Comparison of ENCODE assay signal across 18 cellular contexts in genomic region chr1:88509369-88509768, GRCh38.
"Had no signal": no experiment of that assay in that cellular context is flagged by ENCODE, and none has a peak within 500 bp of the region (broad histone marks: within the 10 kb centered on the region; RNA-seq: fewer than 3 reads in every experiment).

No MANE protein-coding gene starts in this region.

- H3K9me3 ChIP-seq: lower lobe of right lung, mucosa of descending colon, neutrophil, tibial artery, uterus had no signal

- H3K4me1 ChIP-seq: lower lobe of right lung, tibial artery, uterus had no signal

- H3K36me3 ChIP-seq: lower lobe of right lung, neutrophil, tibial artery, uterus had no signal

- H3K27ac ChIP-seq: coronary artery, lower lobe of right lung, neutrophil, tibial artery, uterus had no signal

- DNase-seq: activated CD4-positive, alpha-beta memory T cell treated with anti-CD3 and anti-CD28 coated beads, Interleukin-2, amount 10 ng/mL, durations not matched to agents 7 days and 5 days; activated CD8-positive, alpha-beta memory T cell treated with anti-CD3 and anti-CD28 coated beads, Interleukin-2, amount 50 U/mL, for 4 hours; activated naive CD4-positive, alpha-beta T cell; caudate nucleus; effector CD4-positive, alpha-beta T cell; immature natural killer cell; left cardiac atrium; lower lobe of right lung; mucosa of descending colon; naive thymus-derived CD8-positive, alpha-beta T cell; T-helper 17 cell; tibial artery; uterus had no signal

- ATAC-seq: lower lobe of right lung; mucosa of descending colon; naive thymus-derived CD8-positive, alpha-beta T cell; T-helper 17 cell had no signal

- H3K4me3 ChIP-seq: coronary artery, lower lobe of right lung, mucosa of descending colon, smooth muscle cell, tibial artery, uterus had no signal

- H3K27me3 ChIP-seq: tibial artery, uterus had no signal

- FAIRE-seq: astrocyte, endothelial cell of umbilical vein had no signal
